ENCODE assay signal across 24 cellular contexts in the genomic region with DNA sequence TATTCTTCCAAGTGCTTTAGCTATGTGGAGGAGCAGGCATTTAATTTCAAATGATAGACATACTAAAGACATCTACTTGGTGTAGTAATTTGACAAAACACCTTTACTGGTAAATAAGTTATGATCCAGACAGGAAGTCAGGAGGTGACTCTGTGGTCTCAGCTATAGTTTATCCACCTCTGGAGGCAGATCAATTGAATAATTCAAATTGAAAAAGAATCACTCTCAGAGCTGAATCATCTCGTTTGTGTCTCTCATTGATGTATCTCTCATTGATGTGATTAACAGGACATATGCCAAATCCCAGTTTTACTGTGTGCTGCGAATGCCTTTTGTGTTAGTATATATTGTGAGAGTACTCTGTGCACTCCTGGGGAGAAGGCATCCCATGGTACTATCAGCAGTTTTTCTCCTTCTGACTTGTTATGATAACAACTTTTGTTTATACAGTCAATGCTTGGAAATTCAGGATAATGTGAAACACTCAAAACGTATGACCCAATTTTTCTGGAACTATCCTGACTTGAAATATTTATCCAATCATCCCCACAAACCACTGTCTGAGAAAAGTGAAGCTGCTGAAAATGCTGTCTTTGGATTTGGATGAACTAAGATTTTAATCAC. TPM values are rescaled to one million over a fixed set of nuclear protein-coding genes. Genes with fewer than 3 reads are reported as not detected.
DNase-seq lines count a peak whose midpoint lies in the region; ATAC-seq and TF ChIP-seq lines count a peak whose summit lies in the region.
"Had no signal": no experiment of that assay in that cellular context is flagged by ENCODE, and none has a peak within 500 bp of the region (broad histone marks: within the 10 kb centered on the region; RNA-seq: fewer than 3 reads in every experiment).

No MANE protein-coding gene starts in this region.

- H3K36me3 ChIP-seq in SK-N-SH (replicated peaks in 1 of 2; ENCODE audit: control insufficient read depth in 1 of 2, insufficient read depth in 2 of 2, low read length in 1 of 2) (no peaks in the 10 kb centered on the region), right lobe of liver (no peaks in the 10 kb centered on the region)
- H3K36me3 ChIP-seq: breast epithelium, thyroid gland, WERI-Rb-1 had no signal

- peaks cover 0 to 44% of the 10 kb centered on the region in 2 experiments; a peak in 3 of 4 replicates for H3K4me1 ChIP-seq in SK-N-SH (ENCODE audit: control insufficient read depth in 1 of 2, insufficient read depth in 2 of 2, low read depth in 1 of 2, low read length in 1 of 2)
- H3K4me1 ChIP-seq in right lobe of liver, result no peaks in the 10 kb centered on the region
- H3K4me1 ChIP-seq: breast epithelium, thyroid gland had no signal

- H3K9me3 ChIP-seq in SK-N-SH, result no peaks in the 10 kb centered on the region
- H3K9me3 ChIP-seq in right lobe of liver, result no peaks in the 10 kb centered on the region
- H3K9me3 ChIP-seq: breast epithelium, thyroid gland had no signal

- TF ChIP-seq EP300 in SK-N-SH (IDR thresholded peaks at IDR 0.05; ENCODE audit: borderline replicate concordance in 1 of 2, low read depth in 1 of 2, low read length in 1 of 2), result no peak

- no peak overlapping the region for H2AFZ ChIP-seq in SK-N-SH (ENCODE audit: low read depth)
- H2AFZ ChIP-seq: GM23338 had no signal

- ATAC-seq in SK-N-SH treated with all-trans-retinoic acid at 6 μM for 48 hours, result no peak
- no peak for ATAC-seq in HG03457 (IDR thresholded peaks at IDR 0.05; ENCODE audit: unreplicated experiment)
- ATAC-seq in right lobe of liver, result no peak
- ATAC-seq: activated CD8-positive, alpha-beta T cell treated with anti-CD3 and anti-CD28 coated beads for 36 hours; activated T-cell treated with anti-CD3 and anti-CD28 coated beads, Interleukin-2, amount 50 U/mL, for 4 hours; CD8-positive, alpha-beta T cell; GM23338; Right ventricle myocardium inferior; stimulated activated effector memory CD8-positive, alpha-beta T cell treated with anti-CD3 and anti-CD28 coated beads, Interleukin-12 subunit alpha, Interleukin-12 subunit beta, amount 100 ng/mL, for 72 hours had no signal

- H3K79me2 ChIP-seq in SK-N-SH (ENCODE audit: insufficient read depth), result no peaks in the 10 kb centered on the region

- no peak for TF ChIP-seq CTCF in SK-N-SH (IDR thresholded peaks at IDR 0.05)
- no peak for TF ChIP-seq CTCF in right lobe of liver (IDR thresholded peaks at IDR 0.05)

- 22% methylated on average over 3 of the region's 3 CpGs for WGBS in SK-N-SH (ENCODE audit: low lambda C conversion rate)
- 48% methylated on average over 3 of the region's 3 CpGs for WGBS in right lobe of liver (ENCODE audit: insufficient coverage, low coverage, low lambda C conversion rate, missing lambda C conversion rate)

- DNase-seq in SK-N-SH (no peak), amniotic epithelial cell (ENCODE audit: low read depth) (peak; percentile 94), fibroblast of peridontal ligament (ENCODE audit: extremely low read depth) (peak; percentile 90), right lobe of liver (no peak), CD1c-positive myeloid dendritic cell (ENCODE audit: extremely low spot score) (no peak), NCI-H82 (lab: John Stamatoyannopoulos, UW) (no peak)
- DNase-seq: 8988T; activated CD8-positive, alpha-beta T cell treated with anti-CD3 and anti-CD28 coated beads for 36 hours; activated naive CD4-positive, alpha-beta T cell treated with anti-CD3 and anti-CD28 coated beads, Interleukin-2, amount 50 U/mL, for 16 hours; activated T-cell treated with anti-CD3 and anti-CD28 coated beads, Interleukin-2, amount 50 U/mL, for 4 hours; CD8-positive, alpha-beta T cell; effector CD4-positive, alpha-beta T cell; MV-4-11; NCI-H2081; NCI-H526; thyroid gland; WERI-Rb-1 had no signal

- H3K9me2 ChIP-seq in SK-N-SH, result no peaks in the 10 kb centered on the region

- TF ChIP-seq RAD21 in SK-N-SH (IDR thresholded peaks at IDR 0.05; ENCODE audit: low read length), result no peak

- H4K20me1 ChIP-seq in SK-N-SH (ENCODE audit: insufficient read depth), result no peaks in the 10 kb centered on the region

- H3F3A ChIP-seq in SK-N-SH (replicated peaks; ENCODE audit: insufficient read depth), result peaks cover 17% of the 10 kb centered on the region

- CTCF ChIA-PET in SK-N-SH (lab: Yijun Ruan, JAX), result no interaction called here

- H3K4me3 ChIP-seq in SK-N-SH (ENCODE audit: low read depth in 2 of 2, low read length in 1 of 2) (no peak overlapping the region), right lobe of liver (no peak overlapping the region)
- H3K4me3 ChIP-seq: breast epithelium, GM23338, thyroid gland had no signal

- no peak overlapping the region for H3K4me2 ChIP-seq in SK-N-SH
- H3K4me2 ChIP-seq: GM23338 had no signal

- H3K27me3 ChIP-seq in SK-N-SH (ENCODE audit: insufficient read depth), result no peaks in the 10 kb centered on the region
- no peaks in the 10 kb centered on the region for H3K27me3 ChIP-seq in right lobe of liver
- H3K27me3 ChIP-seq: breast epithelium, thyroid gland had no signal

- intact Hi-C loops in right lobe of liver (cut with DNase I), result no loop called here

- H3K27ac ChIP-seq in SK-N-SH (ENCODE audit: low read depth in 2 of 2, low read length in 1 of 2) (peak overlapping the region in 1 of 2 experiments; percentile 64; a peak in 2 of 4 replicates), right lobe of liver (no peak overlapping the region)
- H3K27ac ChIP-seq: HL-60, thyroid gland, WERI-Rb-1 had no signal

- no peak overlapping the region for H3K9ac ChIP-seq in SK-N-SH

- POLR2A ChIA-PET in SK-N-SH (lab: Yijun Ruan, JAX), result no interaction called here

- TF ChIP-seq POLR2A in right lobe of liver (IDR thresholded peaks at IDR 0.05), result no peak

TF ChIP-seq in SK-N-SH, 30 proteins besides CTCF, POLR2A, EP300 and RAD21:
- TF ChIP-seq, protein P1, sequence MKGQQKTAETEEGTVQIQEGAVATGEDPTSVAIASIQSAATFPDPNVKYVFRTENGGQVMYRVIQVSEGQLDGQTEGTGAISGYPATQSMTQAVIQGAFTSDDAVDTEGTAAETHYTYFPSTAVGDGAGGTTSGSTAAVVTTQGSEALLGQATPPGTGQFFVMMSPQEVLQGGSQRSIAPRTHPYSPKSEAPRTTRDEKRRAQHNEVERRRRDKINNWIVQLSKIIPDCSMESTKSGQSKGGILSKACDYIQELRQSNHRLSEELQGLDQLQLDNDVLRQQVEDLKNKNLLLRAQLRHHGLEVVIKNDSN (IDR thresholded peaks at IDR 0.05; ENCODE audit: borderline replicate concordance, low read depth), result no peak
- 0 out of 2 replicates have a peak, but pooled peaks have one; percentile 11 for TF ChIP-seq TCF12 (IDR thresholded peaks at IDR 0.05)

TF ChIP-seq in SK-N-SH treated with all-trans-retinoic acid at 6 μM for 48 hours, 23 proteins besides CTCF, POLR2A, EP300 and RAD21:
- no peak for TF ChIP-seq ZFP30 (CRISPR knock-in tag; IDR thresholded peaks at IDR 0.05)
- no peak for TF ChIP-seq SNAI2 (CRISPR knock-in tag; IDR thresholded peaks at IDR 0.05)
- TF ChIP-seq ESRRG (CRISPR knock-in tag; IDR thresholded peaks at IDR 0.05), result no peak
- no peak for TF ChIP-seq ZNF565 (CRISPR knock-in tag; conservative IDR thresholded peaks at IDR 0.05; ENCODE audit: low read depth)
- TF ChIP-seq ISL1 (CRISPR knock-in tag; IDR thresholded peaks at IDR 0.05), result no peak
- no peak for TF ChIP-seq ARNTL (CRISPR knock-in tag; IDR thresholded peaks at IDR 0.05; ENCODE audit: borderline replicate concordance, low read depth)
- no peak for TF ChIP-seq GLIS3 (CRISPR knock-in tag; IDR thresholded peaks at IDR 0.05)
- no peak for TF ChIP-seq ZNF8 (CRISPR knock-in tag; IDR thresholded peaks at IDR 0.05)
- no peak for TF ChIP-seq ZFP3 (CRISPR knock-in tag; IDR thresholded peaks at IDR 0.05)
- no peak for TF ChIP-seq TCF4 (CRISPR knock-in tag; IDR thresholded peaks at IDR 0.05; ENCODE audit: borderline replicate concordance)
- no peak for TF ChIP-seq OSR1 (CRISPR knock-in tag; IDR thresholded peaks at IDR 0.05)
- no peak for TF ChIP-seq ZNF70 (CRISPR knock-in tag; IDR thresholded peaks at IDR 0.05)
- no peak for TF ChIP-seq PPARA (CRISPR knock-in tag; IDR thresholded peaks at IDR 0.05; ENCODE audit: borderline replicate concordance)
- TF ChIP-seq RARB (CRISPR knock-in tag; IDR thresholded peaks at IDR 0.05), result no peak
- TF ChIP-seq, protein P2, sequence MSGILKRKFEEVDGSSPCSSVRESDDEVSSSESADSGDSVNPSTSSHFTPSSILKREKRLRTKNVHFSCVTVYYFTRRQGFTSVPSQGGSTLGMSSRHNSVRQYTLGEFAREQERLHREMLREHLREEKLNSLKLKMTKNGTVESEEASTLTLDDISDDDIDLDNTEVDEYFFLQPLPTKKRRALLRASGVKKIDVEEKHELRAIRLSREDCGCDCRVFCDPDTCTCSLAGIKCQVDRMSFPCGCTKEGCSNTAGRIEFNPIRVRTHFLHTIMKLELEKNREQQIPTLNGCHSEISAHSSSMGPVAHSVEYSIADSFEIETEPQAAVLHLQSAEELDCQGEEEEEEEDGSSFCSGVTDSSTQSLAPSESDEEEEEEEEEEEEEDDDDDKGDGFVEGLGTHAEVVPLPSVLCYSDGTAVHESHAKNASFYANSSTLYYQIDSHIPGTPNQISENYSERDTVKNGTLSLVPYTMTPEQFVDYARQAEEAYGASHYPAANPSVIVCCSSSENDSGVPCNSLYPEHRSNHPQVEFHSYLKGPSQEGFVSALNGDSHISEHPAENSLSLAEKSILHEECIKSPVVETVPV (CRISPR knock-in tag; IDR thresholded peaks at IDR 0.05), result no peak
- no peak for TF ChIP-seq ZC3H10 (CRISPR knock-in tag; IDR thresholded peaks at IDR 0.05)
- TF ChIP-seq, protein P3, sequence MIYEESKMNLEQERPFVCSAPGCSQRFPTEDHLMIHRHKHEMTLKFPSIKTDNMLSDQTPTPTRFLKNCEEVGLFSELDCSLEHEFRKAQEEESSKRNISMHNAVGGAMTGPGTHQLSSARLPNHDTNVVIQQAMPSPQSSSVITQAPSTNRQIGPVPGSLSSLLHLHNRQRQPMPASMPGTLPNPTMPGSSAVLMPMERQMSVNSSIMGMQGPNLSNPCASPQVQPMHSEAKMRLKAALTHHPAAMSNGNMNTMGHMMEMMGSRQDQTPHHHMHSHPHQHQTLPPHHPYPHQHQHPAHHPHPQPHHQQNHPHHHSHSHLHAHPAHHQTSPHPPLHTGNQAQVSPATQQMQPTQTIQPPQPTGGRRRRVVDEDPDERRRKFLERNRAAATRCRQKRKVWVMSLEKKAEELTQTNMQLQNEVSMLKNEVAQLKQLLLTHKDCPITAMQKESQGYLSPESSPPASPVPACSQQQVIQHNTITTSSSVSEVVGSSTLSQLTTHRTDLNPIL (CRISPR knock-in tag; IDR thresholded peaks at IDR 0.05; ENCODE audit: low read depth), result no peak
TF ChIP-seq in SK-N-SH treated with all-trans-retinoic acid at 6 μM for 48 hours: peak in this region for 0.

RNA-seq across cellular contexts. Expression of a gene that starts 48.5 kb away (rescaled TPM):
- polyA plus RNA-seq in SK-N-SH (2012; rRNA removed), result 23.7 and 39.9 TPM in 2 replicates
- 32.4 and 34.4 TPM in 2 replicates for polyA plus RNA-seq in SK-N-SH (2012; cell fraction: cytosol; rRNA removed)
- polyA plus RNA-seq in SK-N-SH (2012; cell fraction: nucleus; rRNA removed), result 26.5 and 64.3 TPM in 2 replicates
- total RNA-seq in right lobe of liver, result 10 to 100 TPM in 5 of 6 experiments, 1 to 10 TPM in 1; 7.3 to 32.8 (median 14.0) TPM
- total RNA-seq: CD8-positive, alpha-beta T cell had no signal

Comparison
In these comparisons a context has a peak if more than half of its experiments do, and no peak if none do; other contexts are left out.
1. DNase-seq: peak in amniotic epithelial cell (single experiment) and fibroblast of peridontal ligament (single experiment); none in SK-N-SH (single experiment), right lobe of liver (0 of 3), CD1c-positive myeloid dendritic cell (single experiment) and NCI-H82 (single experiment).